Comparison of ENCODE assay signal across 1 cellular context in the genomic region with DNA sequence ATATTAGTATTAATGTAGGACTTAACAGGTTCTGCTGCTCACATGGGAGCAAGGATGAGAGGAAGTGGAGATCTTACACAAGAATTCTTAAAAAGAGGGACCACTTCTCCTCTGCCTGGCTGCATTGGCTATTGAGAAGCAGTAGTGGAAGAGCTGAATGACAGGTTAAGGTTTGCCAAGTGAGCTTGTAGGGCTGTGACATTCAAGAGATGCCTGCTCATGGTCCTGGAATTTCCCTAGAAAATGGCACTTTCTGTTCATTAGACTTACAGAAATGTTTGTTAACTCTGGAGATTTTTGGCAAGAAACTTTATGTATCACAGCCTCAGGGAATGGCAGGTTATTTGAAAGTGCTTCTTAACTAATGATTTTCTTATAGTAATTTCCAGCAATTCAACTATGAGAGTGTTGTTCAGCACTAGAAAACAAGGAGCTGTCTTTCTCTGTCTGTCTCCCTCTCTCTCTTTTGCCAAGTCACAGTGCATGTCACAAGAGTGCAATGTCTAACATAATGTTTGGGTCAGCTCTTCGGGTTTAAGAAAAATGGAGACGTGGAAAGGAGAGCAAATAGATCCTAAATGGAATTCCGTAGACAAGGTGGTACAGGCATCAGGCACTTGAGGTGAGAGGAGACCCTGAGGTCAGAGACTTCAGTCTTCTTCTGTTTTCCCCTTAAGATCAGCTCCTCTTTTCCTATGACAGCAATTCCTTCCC.
TF ChIP-seq lines count a peak whose summit lies in the region.

No MANE protein-coding gene starts in this region.

TF ChIP-seq in WTC11, 78 proteins besides CTCF, POLR2A, EP300 and RAD21 (continued from another document):
- TF ChIP-seq, protein P1, sequence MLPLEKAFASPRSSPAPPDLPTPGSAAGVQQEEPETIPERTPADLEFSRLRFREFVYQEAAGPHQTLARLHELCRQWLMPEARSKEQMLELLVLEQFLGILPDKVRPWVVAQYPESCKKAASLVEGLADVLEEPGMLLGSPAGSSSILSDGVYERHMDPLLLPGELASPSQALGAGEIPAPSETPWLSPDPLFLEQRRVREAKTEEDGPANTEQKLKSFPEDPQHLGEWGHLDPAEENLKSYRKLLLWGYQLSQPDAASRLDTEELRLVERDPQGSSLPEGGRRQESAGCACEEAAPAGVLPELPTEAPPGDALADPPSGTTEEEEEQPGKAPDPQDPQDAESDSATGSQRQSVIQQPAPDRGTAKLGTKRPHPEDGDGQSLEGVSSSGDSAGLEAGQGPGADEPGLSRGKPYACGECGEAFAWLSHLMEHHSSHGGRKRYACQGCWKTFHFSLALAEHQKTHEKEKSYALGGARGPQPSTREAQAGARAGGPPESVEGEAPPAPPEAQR (CRISPR knock-in tag; IDR thresholded peaks at IDR 0.05): no peak
- TF ChIP-seq NR1H2 (CRISPR knock-in tag; IDR thresholded peaks at IDR 0.05) (no peak), CREM (CRISPR knock-in tag; IDR thresholded peaks at IDR 0.05) (no peak), MXD4 (CRISPR knock-in tag; IDR thresholded peaks at IDR 0.05; ENCODE audit: borderline replicate concordance) (no peak), ZNF317 (CRISPR knock-in tag; IDR thresholded peaks at IDR 0.05; ENCODE audit: borderline replicate concordance, low read depth) (no peak)
